1 cellular context compared by ENCODE assay signal in genomic region chr16:28572659-28573510, GRCh38.
TF ChIP-seq lines count a peak whose summit lies in the region.

No MANE protein-coding gene starts in this region.

TF ChIP-seq in HepG2, 621 proteins besides CTCF, POLR2A, EP300 and RAD21:
- TF ChIP-seq ELF1 (CRISPR knock-in tag; IDR thresholded peaks at IDR 0.05) (no peak), IRX3 (CRISPR knock-in tag; IDR thresholded peaks at IDR 0.05; ENCODE audit: borderline replicate concordance, low read depth) (no peak), ZC3H13 (CRISPR knock-in tag; IDR thresholded peaks at IDR 0.05) (no peak), RXRB (CRISPR knock-in tag; IDR thresholded peaks at IDR 0.05; ENCODE audit: borderline replicate concordance) (no peak), MEIS1 (CRISPR knock-in tag; IDR thresholded peaks at IDR 0.05; ENCODE audit: borderline replicate concordance) (no peak)
